In genomic region chr17:49468827-49469385, GRCh38 we compare ENCODE assay signal across 16 cellular contexts. TPM values are rescaled to one million over a fixed set of nuclear protein-coding genes. Genes with fewer than 3 reads are reported as not detected.
"Had no signal": no experiment of that assay in that cellular context is flagged by ENCODE, and none has a peak within 500 bp of the region (broad histone marks: within the 10 kb centered on the region; RNA-seq: fewer than 3 reads in every experiment).

No MANE protein-coding gene starts in this region.

- H3K4me3 Mint-ChIP-seq: natural killer cell treated with Interleukin-12 subunit alpha and Interleukin-12 subunit beta and Interleukin-15 and Interleukin-18, amount 100 ng/mL, for 72 hours had no signal

- ATAC-seq: esophagus mucosa; natural killer cell treated with Interleukin-12 subunit alpha and Interleukin-12 subunit beta and Interleukin-15 and Interleukin-18, amount 100 ng/mL, for 72 hours; T-cell had no signal

- DNase-seq: activated CD4-positive, alpha-beta T cell treated with anti-CD3 and anti-CD28 coated beads for 4 hours; activated naive CD4-positive, alpha-beta T cell treated with anti-CD3 and anti-CD28 coated beads, Interleukin-2, amount 50 U/mL, for 16 hours; activated T-cell treated with anti-CD3 and anti-CD28 coated beads for 4 hours; dorsolateral prefrontal cortex; kidney; left ventricle myocardium inferior; mesenchymal stem cell; stimulated activated CD4-positive, alpha-beta T cell treated with anti-CD3 and anti-CD28 coated beads, Interleukin-4, amount 100 ng/mL, for 4 hours; stomach; T-cell had no signal

- H3K36me3 Mint-ChIP-seq: natural killer cell treated with Interleukin-12 subunit alpha and Interleukin-12 subunit beta and Interleukin-15 and Interleukin-18, amount 100 ng/mL, for 72 hours; T-cell had no signal

- H3K27ac Mint-ChIP-seq: activated T-helper 2 cell treated with anti-CD3 and anti-CD28 coated beads, Interferon-gamma antibody, Interleukin-2, Interleukin-4, amounts not matched to agents 10 μg/mL and 5 μg/mL and 100 μg/mL, durations not matched to agents 14 hours and 24 hours and 36 hours; natural killer cell treated with Interleukin-12 subunit alpha and Interleukin-12 subunit beta and Interleukin-15 and Interleukin-18, amount 100 ng/mL, for 72 hours; T-cell had no signal

- H3K4me3 ChIP-seq: left ventricle myocardium inferior, skin epidermis, thoracic aorta had no signal

RNA-seq across cellular contexts. Expression of gene NGFR, which starts 26.2 kb away (rescaled TPM):
- total RNA-seq: activated CD8-positive, alpha-beta memory T cell treated with anti-CD3 and anti-CD28 coated beads for 36 hours had no signal
